ENCODE assay signal across 10 cellular contexts in the genomic region with DNA sequence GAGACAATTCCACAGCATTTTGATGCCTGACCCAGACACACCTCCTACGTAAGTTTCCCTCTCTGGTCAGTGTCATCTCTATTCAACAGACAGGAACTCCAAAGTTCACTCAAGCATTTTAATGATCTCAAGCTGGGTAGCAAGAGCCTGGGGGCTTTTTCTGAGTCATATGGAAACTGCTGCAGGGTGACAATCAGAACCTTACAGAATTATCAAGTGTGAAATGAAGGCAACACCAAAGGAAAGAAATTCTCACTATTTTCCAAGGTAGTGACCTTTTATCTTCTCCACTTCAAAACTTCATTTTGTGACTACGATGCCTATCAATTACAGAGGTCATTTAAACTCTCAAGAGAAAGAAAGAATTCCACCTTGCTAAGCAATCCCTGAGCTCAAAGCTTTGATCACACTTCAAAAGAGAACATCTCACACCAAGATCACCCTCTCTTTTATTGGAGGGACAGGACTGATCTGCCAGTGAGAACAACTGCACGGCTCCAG.
DNase-seq lines count a peak whose midpoint lies in the region; ATAC-seq and TF ChIP-seq lines count a peak whose summit lies in the region.
"Had no signal": no experiment of that assay in that cellular context is flagged by ENCODE, and none has a peak within 500 bp of the region (broad histone marks: within the 10 kb centered on the region; RNA-seq: fewer than 3 reads in every experiment).

No MANE protein-coding gene starts in this region.

- DNase-seq in kidney glomerular epithelial cell (lab: John Stamatoyannopoulos, UW) (peak; percentile 36), ACHN (no peak), ecto neural progenitor cell (ENCODE audit: low spot score) (no peak), BE2C (no peak)
- DNase-seq in activated CD4-positive, alpha-beta T cell treated with anti-CD3 and anti-CD28 coated beads for 1 hour, result no peak
- DNase-seq: NCI-H2081 treated with DMSO at 0.1 percent for 48 hours, psoas muscle had no signal

- no peaks in the 10 kb centered on the region for H3K4me1 ChIP-seq in BE2C
- H3K4me1 ChIP-seq: psoas muscle had no signal

- TF ChIP-seq CTCF in BE2C (IDR thresholded peaks at IDR 0.05; ENCODE audit: low read depth, low read length), result no peak

- no peaks in the 10 kb centered on the region for H3K27me3 ChIP-seq in BE2C

- no peaks in the 10 kb centered on the region for H3K36me3 ChIP-seq in BE2C

- ATAC-seq in GM18511 (IDR thresholded peaks at IDR 0.05; ENCODE audit: unreplicated experiment) (peak; percentile 94), GM21526 (IDR thresholded peaks at IDR 0.05; ENCODE audit: low FRiP score, unreplicated experiment) (peak; percentile 95), HG03442 (IDR thresholded peaks at IDR 0.05; ENCODE audit: unreplicated experiment) (peak; percentile 97)
- ATAC-seq: psoas muscle had no signal

- H3K9me3 ChIP-seq in BE2C, result no peaks in the 10 kb centered on the region
- H3K9me3 ChIP-seq: psoas muscle had no signal

- no peak overlapping the region for H3K4me3 ChIP-seq in BE2C (ENCODE audit: low read depth, low read length)
- H3K4me3 ChIP-seq: psoas muscle had no signal

- in situ Hi-C loops in ACHN (cut with HindIII; ENCODE audit: low pct_ligation_motif_present, low pct_unique_long_range_greater_than_20kb, low sequenced_read_pairs), result no loop called here
